Comparison of ENCODE assay signal across 31 cellular contexts in the genomic region with DNA sequence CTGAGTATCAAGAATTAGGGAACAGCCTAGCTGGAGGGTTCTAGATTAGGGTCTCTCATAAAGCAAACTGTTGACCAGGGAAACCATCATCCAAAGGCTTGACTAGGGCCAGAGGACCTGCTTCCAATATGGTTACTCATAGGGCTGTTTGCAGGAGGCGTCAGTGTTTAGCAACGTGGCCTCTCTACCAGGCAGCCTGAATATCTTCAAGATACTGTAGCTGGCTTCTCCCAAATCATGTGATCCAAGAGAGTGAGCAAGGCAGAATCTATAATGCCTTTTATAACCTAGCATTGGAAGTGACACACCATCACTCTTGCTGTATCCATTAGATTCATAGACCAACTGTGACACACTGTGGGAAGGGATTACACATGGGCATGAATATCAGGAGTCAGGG. TPM values are rescaled to one million over a fixed set of nuclear protein-coding genes. Genes with fewer than 3 reads are reported as not detected.
DNase-seq lines count a peak whose midpoint lies in the region; ATAC-seq and TF ChIP-seq lines count a peak whose summit lies in the region.
"Had no signal": no experiment of that assay in that cellular context is flagged by ENCODE, and none has a peak within 500 bp of the region (broad histone marks: within the 10 kb centered on the region; RNA-seq: fewer than 3 reads in every experiment).

No MANE protein-coding gene starts in this region.

- CTCF ChIA-PET in BJ (lab: Yijun Ruan, JAX): no interaction called here

- no peaks in the 10 kb centered on the region for H3K36me3 ChIP-seq in BJ (ENCODE audit: control insufficient read depth, insufficient read depth, low read length)
- H3K36me3 ChIP-seq: breast epithelium, esophagus squamous epithelium, heart left ventricle, left lung, ovary, spleen had no signal

- no peak for ATAC-seq in GM19324 (IDR thresholded peaks at IDR 0.05; ENCODE audit: low FRiP score, unreplicated experiment)
- ATAC-seq in HG03280 (IDR thresholded peaks at IDR 0.05; ENCODE audit: unreplicated experiment): no peak
- ATAC-seq in GM21381 (IDR thresholded peaks at IDR 0.05; ENCODE audit: unreplicated experiment): no peak
- ATAC-seq: activated CD8-positive, alpha-beta T cell treated with anti-CD3 and anti-CD28 coated beads, Interleukin-2, amount 10 ng/mL, durations not matched to agents 7 days and 5 days; activated naive CD8-positive, alpha-beta T cell treated with anti-CD3 and anti-CD28 coated beads, Interleukin-2, amount 50 U/mL, for 24 hours; heart left ventricle; left lung; natural killer cell; stimulated activated naive B cell treated with anti-CD40 and anti-IgM and Interleukin-4, amounts not matched to agents 10 μg/mL and 1 μg/mL and 100 μg/mL, for 72 hours had no signal

- H3K4me3 ChIP-seq in BJ (ENCODE audit: low read depth, low read length): no peak overlapping the region
- H3K4me3 ChIP-seq in choroid plexus epithelial cell (ENCODE audit: low read depth, low read length): no peak overlapping the region
- H3K4me3 ChIP-seq: breast epithelium, coronary artery, esophagus squamous epithelium, heart left ventricle, left lung, ovary, spleen had no signal

- no peak for TF ChIP-seq CTCF in BJ (IDR thresholded peaks at IDR 0.05; ENCODE audit: insufficient read depth, low read depth, low read length)
- TF ChIP-seq CTCF in choroid plexus epithelial cell (conservative IDR thresholded peaks at IDR 0.05; ENCODE audit: low read depth, low read length): no peak

- no peaks in the 10 kb centered on the region for H3K27me3 ChIP-seq in BJ (ENCODE audit: control insufficient read depth, insufficient read depth, low read length)
- H3K27me3 ChIP-seq: breast epithelium, heart left ventricle, left lung, ovary had no signal

- DNase-seq in BJ (ENCODE audit: low read depth) (peak; percentile 8), M059J (ENCODE audit: low read depth) (peak; percentile 51), choroid plexus epithelial cell (ENCODE audit: low read depth) (peak; percentile 33), islet precursor cell (peak; percentile 87)
- no peak for DNase-seq in effector CD4-positive, alpha-beta T cell
- DNase-seq: ACHN; activated CD4-positive, alpha-beta T cell treated with anti-CD3 and anti-CD28 coated beads for 1 hour; activated CD8-positive, alpha-beta T cell treated with anti-CD3 and anti-CD28 coated beads, Interleukin-2, amount 10 ng/mL, durations not matched to agents 7 days and 5 days; activated gamma-delta T cell; activated naive CD8-positive, alpha-beta T cell treated with anti-CD3 and anti-CD28 coated beads, Interleukin-2, amount 50 U/mL, for 24 hours; activated T-cell treated with anti-CD3 and anti-CD28 coated beads for 4 hours; CD4-positive, CD25-positive, alpha-beta regulatory T cell; esophagus squamous epithelium; heart left ventricle; Kasumi-1; left lung; natural killer cell; NCI-H1694 treated with DMSO at 0.1 percent for 48 hours; NCI-H526; ovary; spleen; stimulated activated CD4-positive, alpha-beta T cell treated with anti-CD3 and anti-CD28 coated beads, Interleukin-2, amount 100 ng/mL, for 48 hours; stimulated activated naive B cell treated with anti-CD40 and anti-IgM and Interleukin-4, amounts not matched to agents 10 μg/mL and 1 μg/mL and 100 μg/mL, for 72 hours had no signal

- POLR2A ChIA-PET in BJ (lab: Charles Lee): no interaction called here

RNA-seq across cellular contexts. Expression of gene TPH2, which starts 17.3 kb away (rescaled TPM):
- not detected in 2 replicates for polyA plus RNA-seq in BJ (2011; rRNA removed)
- polyA minus RNA-seq in BJ (2011; rRNA and poly(A)+ RNA removed): not detected in 2 replicates
- total RNA-seq in M059J (2014; rRNA removed; shearing (Covaris generic)): not detected in 2 replicates
- total RNA-seq: activated CD8-positive, alpha-beta T cell treated with anti-CD3 and anti-CD28 coated beads, Interleukin-2, amount 10 ng/mL, durations not matched to agents 7 days and 5 days; breast epithelium; CD4-positive, CD25-positive, alpha-beta regulatory T cell; esophagus squamous epithelium; H4; natural killer cell; RPMI7951; T-helper 1 cell treated with Interleukin-12 subunit alpha and Interleukin-12 subunit beta and Interleukin-4 antibody, amounts not matched to agents 30 ng/mL and 1 ng/mL, for 36 hours had no signal
- polyA plus RNA-seq: CD4-positive, CD25-positive, alpha-beta regulatory T cell; heart left ventricle; ovary had no signal
